20 cellular contexts compared by ENCODE assay signal in the genomic region with DNA sequence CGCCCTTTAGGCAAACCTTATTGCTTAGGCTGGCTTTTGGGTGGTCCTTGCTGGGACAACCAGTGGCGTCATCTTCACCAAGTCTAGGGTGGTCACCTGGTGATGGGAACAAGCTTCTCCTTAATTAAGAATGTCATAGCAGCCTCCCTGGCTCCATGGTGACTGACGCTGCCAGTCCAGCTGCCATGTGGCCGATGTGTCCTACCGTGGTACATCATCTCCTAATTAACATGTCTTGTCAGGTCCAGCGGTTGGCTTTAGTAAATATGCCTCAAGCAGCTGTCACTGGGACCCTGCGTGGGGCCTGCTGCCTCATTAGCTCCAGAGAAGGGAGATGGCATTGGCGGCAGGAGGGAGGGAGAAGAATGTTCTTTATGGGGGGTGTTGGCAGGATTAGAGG.
"Had no signal": no experiment of that assay in that cellular context is flagged by ENCODE, and none has a peak within 500 bp of the region (broad histone marks: within the 10 kb centered on the region; RNA-seq: fewer than 3 reads in every experiment).

No MANE protein-coding gene starts in this region.

- H3K9me3 ChIP-seq: left ventricle myocardium inferior, ovary, spleen, tibial nerve, uterus had no signal

- ATAC-seq: naive thymus-derived CD4-positive, alpha-beta T cell; natural killer cell treated with Interleukin-12 subunit alpha and Interleukin-12 subunit beta and Interleukin-15 and Interleukin-18, amount 100 ng/mL, for 72 hours; right cardiac atrium; sciatic nerve; stimulated activated memory B cell treated with anti-CD40 and anti-IgM and Interleukin-4, amounts not matched to agents 10 μg/mL and 1 μg/mL and 100 μg/mL, for 72 hours; stimulated activated naive CD8-positive, alpha-beta T cell treated with anti-CD3 and anti-CD28 coated beads, Interleukin-15, amount 100 ng/mL, for 72 hours had no signal

- H3K27me3 ChIP-seq: ovary, tibial nerve, uterus had no signal

- FAIRE-seq: small intestine had no signal

- H2AFZ ChIP-seq: hepatocyte had no signal

- H3K4me3 ChIP-seq: hepatocyte, left ventricle myocardium inferior, lung, ovary, spleen, tibial nerve, uterus had no signal

- H3K27ac ChIP-seq: hepatocyte, left ventricle myocardium inferior, ovary, spleen, tibial nerve, uterus had no signal

- H3K36me3 ChIP-seq: left ventricle myocardium inferior, ovary, spleen, tibial nerve, uterus had no signal

- H3K4me2 ChIP-seq: hepatocyte had no signal

- DNase-seq: islet precursor cell; left ventricle myocardium inferior; mesendoderm; naive thymus-derived CD4-positive, alpha-beta T cell; ovary; right cardiac atrium; small intestine; spleen; stimulated activated CD4-positive, alpha-beta T cell treated with anti-CD3 and anti-CD28 coated beads, Interleukin-4, amount 100 ng/mL, for 4 hours; stimulated activated CD8-positive, alpha-beta memory T cell treated with anti-CD3 and anti-CD28 coated beads, Interleukin-4, amount 100 ng/mL, for 48 hours; stimulated activated naive CD4-positive, alpha-beta T cell treated with Interleukin-2 at 50 U/mL for 16 hours; stimulated activated naive CD8-positive, alpha-beta T cell treated with anti-CD3 and anti-CD28 coated beads, Interleukin-15, amount 100 ng/mL, for 72 hours; substantia nigra; uterus had no signal

- H3K4me1 ChIP-seq: left ventricle myocardium inferior, spleen, tibial nerve, uterus had no signal

- H3K79me2 ChIP-seq: hepatocyte had no signal
